1 cellular context compared by ENCODE assay signal in genomic region chr3:100384735-100385134, GRCh38.
TF ChIP-seq lines count a peak whose summit lies in the region.

No MANE protein-coding gene starts in this region.

TF ChIP-seq in endothelial cell of umbilical vein, 7 proteins besides CTCF, POLR2A, EP300 and RAD21:
- no peak for TF ChIP-seq GATA2 (IDR thresholded peaks at IDR 0.05; ENCODE audit: insufficient read depth, insufficient read length, low read depth, low read length)
- no peak for TF ChIP-seq EZH2 (IDR thresholded peaks at IDR 0.05; ENCODE audit: borderline replicate concordance, low read depth, low read length, severe bottlenecking)
- TF ChIP-seq JUN (IDR thresholded peaks at IDR 0.05; ENCODE audit: borderline replicate concordance, insufficient read depth, insufficient read length, low read depth): no peak
- TF ChIP-seq MAX (IDR thresholded peaks at IDR 0.05; ENCODE audit: insufficient read depth, insufficient read length): no peak
- no peak for TF ChIP-seq FOS (IDR thresholded peaks at IDR 0.05; ENCODE audit: borderline replicate concordance, insufficient read depth, low read length)
- no peak for TF ChIP-seq POLR2AphosphoS5 (IDR thresholded peaks at IDR 0.05; ENCODE audit: insufficient read depth, low read depth, low read length)
- no peak for TF ChIP-seq MYC (IDR thresholded peaks at IDR 0.05; ENCODE audit: low read depth, low read length)
TF ChIP-seq in endothelial cell of umbilical vein: peak in this region for 0.
